Comparison of ENCODE assay signal across 10 cellular contexts in the genomic region with DNA sequence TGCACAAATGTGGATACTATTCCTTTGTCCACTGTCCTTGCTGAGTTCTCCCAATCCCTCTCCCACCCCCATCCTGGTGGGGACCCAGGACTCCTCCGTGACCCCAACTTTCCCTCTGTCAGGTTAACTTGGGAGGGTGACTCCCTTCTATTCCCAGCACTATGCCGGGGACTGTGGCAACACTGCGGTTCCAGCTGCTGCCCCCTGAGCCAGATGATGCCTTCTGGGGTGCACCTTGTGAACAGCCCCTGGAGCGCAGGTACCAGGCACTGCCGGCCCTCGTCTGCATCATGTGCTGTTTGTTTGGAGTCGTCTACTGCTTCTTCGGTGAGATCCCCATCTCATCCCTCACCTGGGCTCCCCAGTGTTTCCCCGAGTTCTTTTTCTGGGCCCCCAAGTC. TPM values are rescaled to one million over a fixed set of nuclear protein-coding genes. Genes with fewer than 3 reads are reported as not detected.
DNase-seq lines count a peak whose midpoint lies in the region; ATAC-seq, FAIRE-seq and TF ChIP-seq lines count a peak whose summit lies in the region.
"Had no signal": no experiment of that assay in that cellular context is flagged by ENCODE, and none has a peak within 500 bp of the region (broad histone marks: within the 10 kb centered on the region; RNA-seq: fewer than 3 reads in every experiment).

No MANE protein-coding gene starts in this region.

- H2AFZ ChIP-seq in keratinocyte (ENCODE audit: control insufficient read depth, low read length): no peak overlapping the region

- peak overlapping the region; percentile 71 for H3K27ac Mint-ChIP-seq in activated T-helper 1 cell treated with anti-CD3 and anti-CD28 coated beads, Interleukin-12 subunit alpha, Interleukin-12 subunit beta, Interleukin-2, Interleukin-4 antibody, amounts not matched to agents 30 ng/mL and 10 ng/mL and 1 ng/mL, durations not matched to agents 14 hours and 24 hours and 36 hours

- H3K4me1 ChIP-seq in keratinocyte (ENCODE audit: control insufficient read depth, extremely low read depth, insufficient read depth, low read length) (peaks cover 11% of the 10 kb centered on the region), suprapubic skin (peaks cover 26% of the 10 kb centered on the region)

- H3K27me3 ChIP-seq in keratinocyte (ENCODE audit: control insufficient read depth, extremely low read depth, insufficient read depth, low read length) (no peaks in the 10 kb centered on the region), suprapubic skin (no peaks in the 10 kb centered on the region)

- peak overlapping the region; percentile 81 for H3K4me3 Mint-ChIP-seq in activated T-cell treated with anti-CD3 and anti-CD28 coated beads, Interleukin-2, amount 50 U/mL, for 4 hours
- peak overlapping the region; percentile 82 for H3K4me3 Mint-ChIP-seq in activated T-helper 1 cell treated with anti-CD3 and anti-CD28 coated beads, Interleukin-12 subunit alpha, Interleukin-12 subunit beta, Interleukin-2, Interleukin-4 antibody, amounts not matched to agents 30 ng/mL and 10 ng/mL and 1 ng/mL, durations not matched to agents 14 hours and 24 hours and 36 hours

- H3K9me3 ChIP-seq in keratinocyte (ENCODE audit: control insufficient read depth, low read depth, low read length) (no peaks in the 10 kb centered on the region), suprapubic skin (no peaks in the 10 kb centered on the region)

- peaks cover 25% of the 10 kb centered on the region for H3K4me1 Mint-ChIP-seq in activated T-cell treated with anti-CD3 and anti-CD28 coated beads, Interleukin-2, amount 50 U/mL, for 4 hours (ENCODE audit: low read depth)
- peaks cover 20% of the 10 kb centered on the region for H3K4me1 Mint-ChIP-seq in activated T-helper 1 cell treated with anti-CD3 and anti-CD28 coated beads, Interleukin-12 subunit alpha, Interleukin-12 subunit beta, Interleukin-2, Interleukin-4 antibody, amounts not matched to agents 30 ng/mL and 10 ng/mL and 1 ng/mL, durations not matched to agents 14 hours and 24 hours and 36 hours (ENCODE audit: low read depth)

- H3K27me3 Mint-ChIP-seq in activated T-cell treated with anti-CD3 and anti-CD28 coated beads, Interleukin-2, amount 50 U/mL, for 4 hours (ENCODE audit: low read depth): peaks cover 4% of the 10 kb centered on the region
- peaks cover 29% of the 10 kb centered on the region for H3K27me3 Mint-ChIP-seq in activated T-helper 1 cell treated with anti-CD3 and anti-CD28 coated beads, Interleukin-12 subunit alpha, Interleukin-12 subunit beta, Interleukin-2, Interleukin-4 antibody, amounts not matched to agents 30 ng/mL and 10 ng/mL and 1 ng/mL, durations not matched to agents 14 hours and 24 hours and 36 hours (ENCODE audit: insufficient read depth)

- no peak for TF ChIP-seq EP300 in suprapubic skin (IDR thresholded peaks at IDR 0.05)

- peaks cover 7% of the 10 kb centered on the region for H4K20me1 ChIP-seq in keratinocyte (ENCODE audit: control insufficient read depth, extremely low read depth, insufficient read depth, low read length)

- H3K9me3 Mint-ChIP-seq in activated T-cell treated with anti-CD3 and anti-CD28 coated beads, Interleukin-2, amount 50 U/mL, for 4 hours: no peaks in the 10 kb centered on the region
- H3K9me3 Mint-ChIP-seq in activated T-helper 1 cell treated with anti-CD3 and anti-CD28 coated beads, Interleukin-12 subunit alpha, Interleukin-12 subunit beta, Interleukin-2, Interleukin-4 antibody, amounts not matched to agents 30 ng/mL and 10 ng/mL and 1 ng/mL, durations not matched to agents 14 hours and 24 hours and 36 hours: no peaks in the 10 kb centered on the region

- WGBS in suprapubic skin: 47% methylated on average over 9 of the region's 9 CpGs

- no peak overlapping the region for H3K27ac ChIP-seq in keratinocyte (ENCODE audit: control insufficient read depth, insufficient read depth, low read length)
- H3K27ac ChIP-seq in suprapubic skin: no peak overlapping the region

- TF ChIP-seq CTCF in keratinocyte (optimal IDR thresholded peaks at IDR 0.05 in 1 of 3, IDR thresholded peaks at IDR 0.05 in 1 of 3, conservative IDR thresholded peaks at IDR 0.05 in 1 of 3; ENCODE audit: extremely low read depth in 1 of 3, insufficient read depth in 2 of 3, low read length in 3 of 3): no peak
- TF ChIP-seq CTCF in suprapubic skin (IDR thresholded peaks at IDR 0.05): no peak

- H3K36me3 Mint-ChIP-seq in activated T-cell treated with anti-CD3 and anti-CD28 coated beads, Interleukin-2, amount 50 U/mL, for 4 hours (ENCODE audit: insufficient read depth): peaks cover 11% of the 10 kb centered on the region
- H3K36me3 Mint-ChIP-seq in activated T-helper 1 cell treated with anti-CD3 and anti-CD28 coated beads, Interleukin-12 subunit alpha, Interleukin-12 subunit beta, Interleukin-2, Interleukin-4 antibody, amounts not matched to agents 30 ng/mL and 10 ng/mL and 1 ng/mL, durations not matched to agents 14 hours and 24 hours and 36 hours (ENCODE audit: low read depth): peaks cover 5% of the 10 kb centered on the region

- DNase-seq in activated T-cell treated with anti-CD3 and anti-CD28 coated beads, Interleukin-2, amount 50 U/mL, for 4 hours: no peak
- DNase-seq in activated T-cell treated with anti-CD3 and anti-CD28 coated beads, Interleukin-2, amount 50 U/mL, for 48 hours: no peak
- DNase-seq in activated T-helper 1 cell treated with anti-CD3 and anti-CD28 coated beads, Interleukin-12 subunit alpha, Interleukin-12 subunit beta, Interleukin-2, Interleukin-4 antibody, amounts not matched to agents 30 ng/mL and 10 ng/mL and 1 ng/mL, durations not matched to agents 14 hours and 24 hours and 36 hours (ENCODE audit: low spot score): no peak
- DNase-seq in keratinocyte (ENCODE audit: low read depth, low spot score) (no peak), suprapubic skin (ENCODE audit: low spot score in 2 of 2) (no peak), hypothalamus (lab: John Stamatoyannopoulos, UW) (no peak), NCI-H187 (lab: John Stamatoyannopoulos, UW) (no peak), A172 (ENCODE audit: low spot score) (no peak)
- DNase-seq: activated effector memory CD4-positive, alpha-beta T cell treated with anti-CD3 and anti-CD28 coated beads, Interleukin-2, amount 50 U/mL, for 16 hours had no signal

- H3K4me3 ChIP-seq in keratinocyte (ENCODE audit: control insufficient read depth in 2 of 3, extremely low read depth in 1 of 3, insufficient read depth in 2 of 3, low read depth in 1 of 3, low read length in 3 of 3) (peak overlapping the region in 1 of 3 experiments; percentile 47), suprapubic skin (peak overlapping the region; percentile 59)

- H3K9me1 ChIP-seq in keratinocyte (ENCODE audit: control insufficient read depth, extremely low read depth, insufficient read depth, low read length): no peaks in the 10 kb centered on the region

- no peak overlapping the region for H3K9ac ChIP-seq in keratinocyte (ENCODE audit: control insufficient read depth, extremely low read depth, insufficient read depth, low read length)

- dilution Hi-C loops in keratinocyte (cut with MboI; ENCODE audit: extremely low pct_ligation_motif_present, low sequenced_read_pairs): no loop called here

- FAIRE-seq in keratinocyte (lab: Jason Lieb, UNC): no peak

- H3K36me3 ChIP-seq in keratinocyte (ENCODE audit: control insufficient read depth in 2 of 2, extremely low read depth in 1 of 2, insufficient read depth in 2 of 2, low read length in 2 of 2) (peaks cover 13 to 14% of the 10 kb centered on the region in 2 experiments), suprapubic skin (peaks cover 15% of the 10 kb centered on the region)

- ATAC-seq in activated T-cell treated with anti-CD3 and anti-CD28 coated beads, Interleukin-2, amount 50 U/mL, for 4 hours: no peak

- peaks cover 29% of the 10 kb centered on the region for H3K79me2 ChIP-seq in keratinocyte (ENCODE audit: control insufficient read depth, insufficient read depth, low read length)

- peak overlapping the region; percentile 73 for H3K4me2 ChIP-seq in keratinocyte (ENCODE audit: control insufficient read depth, extremely low read depth, insufficient read depth, low read depth, low read length)

- intact Hi-C loops in activated T-helper 1 cell treated with anti-CD3 and anti-CD28 coated beads, Interleukin-12 subunit alpha, Interleukin-12 subunit beta, Interleukin-2, Interleukin-4 antibody, amounts not matched to agents 30 ng/mL and 10 ng/mL and 1 ng/mL, durations not matched to agents 14 hours and 24 hours and 36 hours (cut with micrococcal nuclease): loop anchor here (1.0 to 10.0 kb wide), 5 partner anchors 8 to 1272 kb away; partner anchors contain the start of genes AAMP, PNKD, PTPRN and RNF25

- TF ChIP-seq POLR2A in suprapubic skin (IDR thresholded peaks at IDR 0.05): no peak

RNA-seq across cellular contexts. Expression of gene TMEM198, which starts 0.7 kb away (rescaled TPM):
- 1 to 10 TPM; 3.6 to 4.8 (median 4.3) TPM for total RNA-seq in activated T-cell treated with anti-CD3 and anti-CD28 coated beads, Interleukin-2, amount 50 U/mL, for 4 hours
- total RNA-seq in activated T-helper 1 cell treated with anti-CD3 and anti-CD28 coated beads, Interleukin-12 subunit alpha, Interleukin-12 subunit beta, Interleukin-2, Interleukin-4 antibody, amounts not matched to agents 30 ng/mL and 10 ng/mL and 1 ng/mL, durations not matched to agents 14 hours and 24 hours and 36 hours: 2.9 and 3.3 TPM in 2 replicates
- polyA plus RNA-seq in keratinocyte: 0.81 to 1.5 TPM (median 0.82 TPM) in 3 replicates
- not detected for polyA plus RNA-seq in keratinocyte (2011; ENCODE audit: low read depth)
- polyA plus RNA-seq in keratinocyte (2011; cell fraction: cytosol; rRNA removed): 0.32 and 0.44 TPM in 2 replicates
- polyA plus RNA-seq in keratinocyte (2011; cell fraction: nucleus; rRNA removed): 10.9 and 11.5 TPM in 2 replicates
- polyA plus RNA-seq in keratinocyte (2012; ENCODE audit: low replicate concordance): 0.61 and 0.83 TPM in 2 replicates
- polyA minus RNA-seq in keratinocyte: 0.13 to 1.1 TPM (median 0.26 TPM) in 3 replicates
- polyA minus RNA-seq in keratinocyte (2011; cell fraction: cytosol; rRNA and poly(A)+ RNA removed): not detected
- polyA minus RNA-seq in keratinocyte (2011; cell fraction: nucleus; rRNA and poly(A)+ RNA removed): 0.42 and 0.70 TPM in 2 replicates
- 1 to 10 TPM in 3 of 4 donors, under 1 TPM in 1; 0.56 to 1.9 (median 1.4) TPM for total RNA-seq in suprapubic skin
- 1.4 and 2.2 TPM in 2 replicates for total RNA-seq in A172 (2014; rRNA removed; shearing (Covaris generic))

RNA-seq across cellular contexts. Expression of gene CHPF, which starts 1.0 kb away (rescaled TPM):
- 10 to 100 TPM; 38.3 to 42.0 (median 40.3) TPM for total RNA-seq in activated T-cell treated with anti-CD3 and anti-CD28 coated beads, Interleukin-2, amount 50 U/mL, for 4 hours
- 41.3 and 43.4 TPM in 2 replicates for total RNA-seq in activated T-helper 1 cell treated with anti-CD3 and anti-CD28 coated beads, Interleukin-12 subunit alpha, Interleukin-12 subunit beta, Interleukin-2, Interleukin-4 antibody, amounts not matched to agents 30 ng/mL and 10 ng/mL and 1 ng/mL, durations not matched to agents 14 hours and 24 hours and 36 hours
- 24.4 to 63.7 TPM (median 50.9 TPM) in 3 replicates for polyA plus RNA-seq in keratinocyte
- polyA plus RNA-seq in keratinocyte (2011; ENCODE audit: low read depth): 12.2 TPM
- 23.4 and 59.7 TPM in 2 replicates for polyA plus RNA-seq in keratinocyte (2011; cell fraction: cytosol; rRNA removed)
- 82.1 and 134 TPM in 2 replicates for polyA plus RNA-seq in keratinocyte (2011; cell fraction: nucleus; rRNA removed)
- 67.0 and 81.8 TPM in 2 replicates for polyA plus RNA-seq in keratinocyte (2012; ENCODE audit: low replicate concordance)
- 24.4 to 61.4 TPM (median 36.5 TPM) in 3 replicates for polyA minus RNA-seq in keratinocyte
- 159 TPM for polyA minus RNA-seq in keratinocyte (2011; cell fraction: cytosol; rRNA and poly(A)+ RNA removed)
- 132 and 181 TPM in 2 replicates for polyA minus RNA-seq in keratinocyte (2011; cell fraction: nucleus; rRNA and poly(A)+ RNA removed)
- total RNA-seq in suprapubic skin: 10 to 100 TPM; 28.8 to 62.1 (median 49.3) TPM
- 139 and 161 TPM in 2 replicates for total RNA-seq in A172 (2014; rRNA removed; shearing (Covaris generic))

RNA-seq across cellular contexts. Expression of gene OBSL1, which starts 26.8 kb away (rescaled TPM):
- 1 to 10 TPM in 1 of 3 donors, under 1 TPM in 2; 0.37 to 1.1 (median 0.60) TPM for total RNA-seq in activated T-cell treated with anti-CD3 and anti-CD28 coated beads, Interleukin-2, amount 50 U/mL, for 4 hours
- 0.21 and 0.24 TPM in 2 replicates for total RNA-seq in activated T-helper 1 cell treated with anti-CD3 and anti-CD28 coated beads, Interleukin-12 subunit alpha, Interleukin-12 subunit beta, Interleukin-2, Interleukin-4 antibody, amounts not matched to agents 30 ng/mL and 10 ng/mL and 1 ng/mL, durations not matched to agents 14 hours and 24 hours and 36 hours
- 9.3 to 14.8 TPM (median 12.7 TPM) in 3 replicates for polyA plus RNA-seq in keratinocyte
- 7.9 TPM for polyA plus RNA-seq in keratinocyte (2011; ENCODE audit: low read depth)
- polyA plus RNA-seq in keratinocyte (2011; cell fraction: cytosol; rRNA removed): 4.5 and 12.2 TPM in 2 replicates
- 27.9 and 36.9 TPM in 2 replicates for polyA plus RNA-seq in keratinocyte (2011; cell fraction: nucleus; rRNA removed)
- polyA plus RNA-seq in keratinocyte (2012; ENCODE audit: low replicate concordance): 16.9 and 17.4 TPM in 2 replicates
- 12.6 to 22.9 TPM (median 21.8 TPM) in 3 replicates for polyA minus RNA-seq in keratinocyte
- 18.0 TPM for polyA minus RNA-seq in keratinocyte (2011; cell fraction: cytosol; rRNA and poly(A)+ RNA removed)
- polyA minus RNA-seq in keratinocyte (2011; cell fraction: nucleus; rRNA and poly(A)+ RNA removed): 15.8 and 18.6 TPM in 2 replicates
- total RNA-seq in suprapubic skin: 10 to 100 TPM; 33.2 to 75.7 (median 43.7) TPM
- 119 and 130 TPM in 2 replicates for total RNA-seq in A172 (2014; rRNA removed; shearing (Covaris generic))

RNA-seq across cellular contexts. Expression of gene INHA, which starts 27.5 kb away (rescaled TPM):
- total RNA-seq in activated T-cell treated with anti-CD3 and anti-CD28 coated beads, Interleukin-2, amount 50 U/mL, for 4 hours: not detected
- total RNA-seq in activated T-helper 1 cell treated with anti-CD3 and anti-CD28 coated beads, Interleukin-12 subunit alpha, Interleukin-12 subunit beta, Interleukin-2, Interleukin-4 antibody, amounts not matched to agents 30 ng/mL and 10 ng/mL and 1 ng/mL, durations not matched to agents 14 hours and 24 hours and 36 hours: not detected in 2 replicates
- polyA plus RNA-seq in keratinocyte: 0.18 to 0.79 TPM (median 0.20 TPM) in 3 replicates
- not detected for polyA plus RNA-seq in keratinocyte (2011; ENCODE audit: low read depth)
- 0.05 TPM in 1 of 2 replicates, not detected in the other for polyA plus RNA-seq in keratinocyte (2011; cell fraction: cytosol; rRNA removed)
- 2.4 and 3.1 TPM in 2 replicates for polyA plus RNA-seq in keratinocyte (2011; cell fraction: nucleus; rRNA removed)
- 0.07 and 0.97 TPM in 2 replicates for polyA plus RNA-seq in keratinocyte (2012; ENCODE audit: low replicate concordance)
- 0.33 to 0.38 TPM in 2 of 3 replicates, not detected in the other for polyA minus RNA-seq in keratinocyte
- not detected for polyA minus RNA-seq in keratinocyte (2011; cell fraction: cytosol; rRNA and poly(A)+ RNA removed)
- 0.39 TPM in 1 of 2 replicates, not detected in the other for polyA minus RNA-seq in keratinocyte (2011; cell fraction: nucleus; rRNA and poly(A)+ RNA removed)
- 1 to 10 TPM in 2 of 4 donors, under 1 TPM in 1, not detected in 1; 0.34 to 3.5 (median 1.5) TPM for total RNA-seq in suprapubic skin
- 0.86 TPM in 1 of 2 replicates, not detected in the other for total RNA-seq in A172 (2014; rRNA removed; shearing (Covaris generic))
- total RNA-seq: left colon had no signal

RNA-seq across cellular contexts. Expression of gene ASIC4, which starts 30.3 kb away (rescaled TPM):
- total RNA-seq in activated T-cell treated with anti-CD3 and anti-CD28 coated beads, Interleukin-2, amount 50 U/mL, for 4 hours: under 1 TPM in 1 of 3 donors, not detected in 2; 0.08 TPM
- total RNA-seq in activated T-helper 1 cell treated with anti-CD3 and anti-CD28 coated beads, Interleukin-12 subunit alpha, Interleukin-12 subunit beta, Interleukin-2, Interleukin-4 antibody, amounts not matched to agents 30 ng/mL and 10 ng/mL and 1 ng/mL, durations not matched to agents 14 hours and 24 hours and 36 hours: 0.08 TPM in 1 of 2 replicates, not detected in the other
- polyA plus RNA-seq in keratinocyte: not detected in 3 replicates
- polyA plus RNA-seq in keratinocyte (2011; ENCODE audit: low read depth): not detected
- polyA plus RNA-seq in keratinocyte (2011; cell fraction: cytosol; rRNA removed): not detected in 2 replicates
- 0.05 TPM in 1 of 2 replicates, not detected in the other for polyA plus RNA-seq in keratinocyte (2011; cell fraction: nucleus; rRNA removed)
- polyA plus RNA-seq in keratinocyte (2012; ENCODE audit: low replicate concordance): 0.11 TPM in 1 of 2 replicates, not detected in the other
- polyA minus RNA-seq in keratinocyte: not detected in 3 replicates
- not detected for polyA minus RNA-seq in keratinocyte (2011; cell fraction: cytosol; rRNA and poly(A)+ RNA removed)
- not detected in 2 replicates for polyA minus RNA-seq in keratinocyte (2011; cell fraction: nucleus; rRNA and poly(A)+ RNA removed)
- total RNA-seq in suprapubic skin: not detected
- 0.12 and 0.43 TPM in 2 replicates for total RNA-seq in A172 (2014; rRNA removed; shearing (Covaris generic))
- total RNA-seq: left colon had no signal

Comparison
In these comparisons a context has a peak if more than half of its experiments do, and no peak if none do; other contexts are left out.
1. RNA of gene OBSL1, which starts 26.8 kb away (total RNA-seq): 119 to 130 TPM in A172 and 33.2 to 75.7 TPM in suprapubic skin; 0.37 to 1.1 TPM in activated T-cell treated with anti-CD3 and anti-CD28 coated beads, Interleukin-2, amount 50 U/mL, for 4 hours and 0.21 to 0.24 TPM in activated T-helper 1 cell treated with anti-CD3 and anti-CD28 coated beads, Interleukin-12 subunit alpha, Interleukin-12 subunit beta, Interleukin-2, Interleukin-4 antibody, amounts not matched to agents 30 ng/mL and 10 ng/mL and 1 ng/mL, durations not matched to agents 14 hours and 24 hours and 36 hours; every median in the first group is over 10 times any median in the second.